Comparison of ENCODE assay signal across 2 cellular contexts in genomic region chr7:7943951-7944350, GRCh38.
TF ChIP-seq lines count a peak whose summit lies in the region.

No MANE protein-coding gene starts in this region.

TF ChIP-seq in K562, 482 proteins besides CTCF, POLR2A, EP300 and RAD21 (continued from another document):
- TF ChIP-seq ZC3H4 (CRISPR knock-in tag; IDR thresholded peaks at IDR 0.05; ENCODE audit: borderline replicate concordance) (no peak), PHF21A (IDR thresholded peaks at IDR 0.05; ENCODE audit: borderline replicate concordance, low read depth) (no peak), HINFP (tag; conservative IDR thresholded peaks at IDR 0.05; ENCODE audit: low read depth) (no peak), PKNOX1 (IDR thresholded peaks at IDR 0.05) (no peak), ZNF354B (CRISPR knock-in tag; IDR thresholded peaks at IDR 0.05) (no peak)

TF ChIP-seq in SK-N-SH treated with all-trans-retinoic acid at 6 μM for 48 hours, 23 proteins besides CTCF, POLR2A, EP300 and RAD21 (continued from another document):
- TF ChIP-seq ZNF70 (CRISPR knock-in tag; IDR thresholded peaks at IDR 0.05) (no peak), ZC3H10 (CRISPR knock-in tag; IDR thresholded peaks at IDR 0.05) (no peak), ZNF8 (CRISPR knock-in tag; IDR thresholded peaks at IDR 0.05) (no peak), ZFP30 (CRISPR knock-in tag; IDR thresholded peaks at IDR 0.05) (no peak), TCF4 (CRISPR knock-in tag; IDR thresholded peaks at IDR 0.05; ENCODE audit: borderline replicate concordance) (no peak), ESRRG (CRISPR knock-in tag; IDR thresholded peaks at IDR 0.05) (no peak), TOX (CRISPR knock-in tag; IDR thresholded peaks at IDR 0.05; ENCODE audit: borderline replicate concordance) (no peak), POU6F1 (CRISPR knock-in tag; IDR thresholded peaks at IDR 0.05; ENCODE audit: borderline replicate concordance, low read depth) (no peak), CSDC2 (CRISPR knock-in tag; IDR thresholded peaks at IDR 0.05) (no peak), RARB (CRISPR knock-in tag; IDR thresholded peaks at IDR 0.05) (no peak), TSHZ2 (CRISPR knock-in tag; IDR thresholded peaks at IDR 0.05) (no peak)
TF ChIP-seq in SK-N-SH treated with all-trans-retinoic acid at 6 μM for 48 hours: peak in this region for 0.
